ENCODE assay signal across 14 cellular contexts in the genomic region with DNA sequence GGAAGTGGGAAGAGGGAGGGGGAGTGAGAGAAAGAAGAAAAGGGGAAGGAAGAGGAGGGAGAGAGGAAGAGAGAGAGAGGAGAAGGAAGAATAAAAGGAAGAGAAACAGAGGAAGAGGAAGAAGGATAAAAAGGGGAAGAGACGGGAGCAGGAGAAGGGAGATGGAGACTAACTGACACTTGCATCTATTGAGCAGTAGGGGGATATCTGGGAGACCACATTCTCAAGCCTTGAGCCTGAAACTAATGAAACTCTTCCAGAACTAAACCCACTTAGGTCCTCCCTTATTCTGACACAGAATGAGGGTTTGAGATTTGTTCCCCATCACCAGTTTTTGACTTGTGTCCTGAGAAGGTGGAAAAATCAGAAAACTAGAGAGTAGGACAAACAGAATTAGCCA.
"Had no signal": no experiment of that assay in that cellular context is flagged by ENCODE, and none has a peak within 500 bp of the region (broad histone marks: within the 10 kb centered on the region; RNA-seq: fewer than 3 reads in every experiment).

No MANE protein-coding gene starts in this region.

- H3K27me3 Mint-ChIP-seq: activated CD4-positive, alpha-beta memory T cell treated with anti-CD3 and anti-CD28 coated beads, Interleukin-2, amount 10 ng/mL, durations not matched to agents 7 days and 5 days; activated naive CD8-positive, alpha-beta T cell treated with anti-CD3 and anti-CD28 coated beads, Interleukin-2, amount 10 ng/mL, durations not matched to agents 7 days and 5 days; stimulated activated naive CD8-positive, alpha-beta T cell treated with anti-CD3 and anti-CD28 coated beads, Interleukin-15, Interleukin-2, amounts not matched to agents 100 ng/mL and 50 ng/mL, for 24 hours had no signal

- H3K36me3 ChIP-seq: breast epithelium, esophagus muscularis mucosa, ovary had no signal

- H3K36me3 Mint-ChIP-seq: activated naive CD8-positive, alpha-beta T cell treated with anti-CD3 and anti-CD28 coated beads, Interleukin-2, amount 10 ng/mL, durations not matched to agents 7 days and 5 days had no signal

- H3K27ac Mint-ChIP-seq: activated CD4-positive, alpha-beta memory T cell treated with anti-CD3 and anti-CD28 coated beads, Interleukin-2, amount 10 ng/mL, durations not matched to agents 7 days and 5 days; activated naive CD8-positive, alpha-beta T cell treated with anti-CD3 and anti-CD28 coated beads, Interleukin-2, amount 10 ng/mL, durations not matched to agents 7 days and 5 days; nephron progenitor cell; stimulated activated naive CD8-positive, alpha-beta T cell treated with anti-CD3 and anti-CD28 coated beads, Interleukin-15, Interleukin-2, amounts not matched to agents 100 ng/mL and 50 ng/mL, for 24 hours had no signal

- H3K27ac ChIP-seq: breast epithelium, esophagus muscularis mucosa, ovary, testis had no signal

- H3K4me1 ChIP-seq: breast epithelium, esophagus muscularis mucosa, testis had no signal

- H3K9me3 ChIP-seq: breast epithelium, esophagus muscularis mucosa, ovary, testis had no signal

- H3K9me3 Mint-ChIP-seq: nephron progenitor cell; stimulated activated naive CD8-positive, alpha-beta T cell treated with anti-CD3 and anti-CD28 coated beads, Interleukin-15, Interleukin-2, amounts not matched to agents 100 ng/mL and 50 ng/mL, for 24 hours had no signal

- H3K4me1 Mint-ChIP-seq: activated CD4-positive, alpha-beta memory T cell treated with anti-CD3 and anti-CD28 coated beads, Interleukin-2, amount 10 ng/mL, durations not matched to agents 7 days and 5 days; activated naive CD8-positive, alpha-beta T cell treated with anti-CD3 and anti-CD28 coated beads, Interleukin-2, amount 10 ng/mL, durations not matched to agents 7 days and 5 days; nephron progenitor cell had no signal

- H3K27me3 ChIP-seq: breast epithelium, esophagus muscularis mucosa, ovary, testis had no signal

- H3K4me3 ChIP-seq: breast epithelium, esophagus muscularis mucosa, ovary, testis had no signal

- H3K4me3 Mint-ChIP-seq: activated CD4-positive, alpha-beta memory T cell treated with anti-CD3 and anti-CD28 coated beads, Interleukin-2, amount 10 ng/mL, durations not matched to agents 7 days and 5 days; activated naive CD8-positive, alpha-beta T cell treated with anti-CD3 and anti-CD28 coated beads, Interleukin-2, amount 10 ng/mL, durations not matched to agents 7 days and 5 days; nephron progenitor cell; stimulated activated naive CD8-positive, alpha-beta T cell treated with anti-CD3 and anti-CD28 coated beads, Interleukin-15, Interleukin-2, amounts not matched to agents 100 ng/mL and 50 ng/mL, for 24 hours had no signal

- DNase-seq: activated CD4-positive, alpha-beta memory T cell treated with anti-CD3 and anti-CD28 coated beads, Interleukin-2, amount 10 ng/mL, durations not matched to agents 7 days and 5 days; activated CD4-positive, CD25-positive, alpha-beta regulatory T cell treated with anti-CD3 and anti-CD28 coated beads, Interleukin-2, amount 50 U/mL, for 72 hours; activated naive CD8-positive, alpha-beta T cell treated with anti-CD3 and anti-CD28 coated beads, Interleukin-2, amount 10 ng/mL, durations not matched to agents 7 days and 5 days; activated T-cell treated with anti-CD3 and anti-CD28 coated beads, Interleukin-2, amount 50 U/mL, for 48 hours; anterior cingulate cortex; left ventricle myocardium superior; mesenchymal stem cell; nephron progenitor cell; ovary; stimulated activated CD4-positive, alpha-beta T cell treated with anti-CD3 and anti-CD28 coated beads, Interleukin-4, amount 100 ng/mL, for 24 hours; testis had no signal
